In the genomic region with DNA sequence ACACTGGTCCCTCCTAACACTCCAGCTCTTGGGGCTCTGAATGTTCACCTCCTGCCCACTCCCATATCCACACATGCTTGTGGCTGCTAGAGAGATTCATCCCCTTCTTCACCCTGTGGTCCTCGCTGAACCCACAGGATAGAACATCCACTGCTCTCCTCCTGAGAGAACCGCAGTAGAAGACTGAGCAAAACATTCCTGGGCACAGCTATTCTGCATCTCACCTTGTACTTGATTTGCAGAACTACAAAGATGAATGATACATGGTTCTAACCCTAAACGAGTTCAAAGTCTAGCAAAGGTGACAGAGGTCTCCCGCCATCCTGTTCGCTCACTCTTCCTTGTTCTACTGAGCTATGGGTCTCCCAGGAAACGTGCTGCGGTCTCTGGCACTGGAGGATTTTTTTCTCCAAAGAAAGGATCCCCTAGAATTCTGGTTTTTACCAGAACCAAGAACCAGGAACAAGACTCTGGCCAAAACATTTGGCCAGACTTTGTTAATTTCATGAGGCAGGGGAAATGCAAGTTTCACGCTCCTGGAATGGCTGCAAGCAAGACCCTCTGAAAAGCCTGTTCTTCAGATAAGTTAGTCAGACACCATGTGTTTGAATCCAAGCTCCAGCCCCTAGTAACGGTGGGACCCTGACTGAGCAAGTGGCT, we compare ENCODE assay signal across 1 cellular context.
TF ChIP-seq lines count a peak whose summit lies in the region.

No MANE protein-coding gene starts in this region.

TF ChIP-seq in HepG2, 621 proteins besides CTCF, POLR2A, EP300 and RAD21 (continued from another document and continues in another):
- no peak for TF ChIP-seq PRDM15 (CRISPR knock-in tag; IDR thresholded peaks at IDR 0.05)
- no peak for TF ChIP-seq ZNF75D (CRISPR knock-in tag; IDR thresholded peaks at IDR 0.05; ENCODE audit: borderline replicate concordance)
- no peak for TF ChIP-seq ZNF737 (CRISPR knock-in tag; IDR thresholded peaks at IDR 0.05; ENCODE audit: borderline replicate concordance)
- peak; percentile 47; the same call in 1 of the 2 replicates for TF ChIP-seq ZNF142 (CRISPR knock-in tag; IDR thresholded peaks at IDR 0.05)
- TF ChIP-seq RBAK (CRISPR knock-in tag; IDR thresholded peaks at IDR 0.05) = no peak
- TF ChIP-seq FOXP4 (CRISPR knock-in tag; IDR thresholded peaks at IDR 0.05) = no peak
- no peak for TF ChIP-seq ZNF543 (CRISPR knock-in tag; IDR thresholded peaks at IDR 0.05)
- TF ChIP-seq AKAP8 (CRISPR knock-in tag; IDR thresholded peaks at IDR 0.05) = no peak
- TF ChIP-seq CREB1 (IDR thresholded peaks at IDR 0.05) = no peak
- TF ChIP-seq CREB1 (CRISPR knock-in tag; IDR thresholded peaks at IDR 0.05) = no peak
- TF ChIP-seq, protein P1, sequence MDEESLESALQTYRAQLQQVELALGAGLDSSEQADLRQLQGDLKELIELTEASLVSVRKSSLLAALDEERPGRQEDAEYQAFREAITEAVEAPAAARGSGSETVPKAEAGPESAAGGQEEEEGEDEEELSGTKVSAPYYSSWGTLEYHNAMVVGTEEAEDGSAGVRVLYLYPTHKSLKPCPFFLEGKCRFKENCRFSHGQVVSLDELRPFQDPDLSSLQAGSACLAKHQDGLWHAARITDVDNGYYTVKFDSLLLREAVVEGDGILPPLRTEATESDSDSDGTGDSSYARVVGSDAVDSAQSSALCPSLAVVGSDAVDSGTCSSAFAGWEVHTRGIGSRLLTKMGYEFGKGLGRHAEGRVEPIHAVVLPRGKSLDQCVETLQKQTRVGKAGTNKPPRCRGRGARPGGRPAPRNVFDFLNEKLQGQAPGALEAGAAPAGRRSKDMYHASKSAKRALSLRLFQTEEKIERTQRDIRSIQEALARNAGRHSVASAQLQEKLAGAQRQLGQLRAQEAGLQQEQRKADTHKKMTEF (CRISPR knock-in tag; IDR thresholded peaks at IDR 0.05) = peak; percentile 14; the same call in 1 of the 2 replicates
- TF ChIP-seq ZNF83 (CRISPR knock-in tag; IDR thresholded peaks at IDR 0.05; ENCODE audit: borderline replicate concordance) = 0 out of 2 replicates have a peak, but pooled peaks have one; percentile 69
- peak; percentile 73 for TF ChIP-seq RXRB (CRISPR knock-in tag; IDR thresholded peaks at IDR 0.05; ENCODE audit: borderline replicate concordance)
- TF ChIP-seq ZFP62 (CRISPR knock-in tag; IDR thresholded peaks at IDR 0.05) = no peak
- no peak for TF ChIP-seq ZNF749 (CRISPR knock-in tag; IDR thresholded peaks at IDR 0.05; ENCODE audit: borderline replicate concordance)
- no peak for TF ChIP-seq CBFB (CRISPR knock-in tag; IDR thresholded peaks at IDR 0.05)
- no peak for TF ChIP-seq NRL (CRISPR knock-in tag; IDR thresholded peaks at IDR 0.05; ENCODE audit: borderline replicate concordance)
- no peak for TF ChIP-seq CEBPB (IDR thresholded peaks at IDR 0.05; ENCODE audit: borderline replicate concordance, low read depth, low read length)
- TF ChIP-seq ZNF567 (CRISPR knock-in tag; IDR thresholded peaks at IDR 0.05; ENCODE audit: borderline replicate concordance) = 0 out of 2 replicates have a peak, but pooled peaks have one; percentile 86
- TF ChIP-seq ZNF574 (CRISPR knock-in tag; IDR thresholded peaks at IDR 0.05) = peak; percentile 35; the same call in 1 of the 2 replicates
- no peak for TF ChIP-seq PTBP1 (IDR thresholded peaks at IDR 0.05; ENCODE audit: low read depth, low read length, poor library complexity, severe bottlenecking)
- peak; percentile 78 for TF ChIP-seq ZNF263 (CRISPR knock-in tag; IDR thresholded peaks at IDR 0.05)
- peak; percentile 23; the same call in 1 of the 2 replicates for TF ChIP-seq DNMT3B (CRISPR knock-in tag; conservative IDR thresholded peaks at IDR 0.05)
- TF ChIP-seq, protein P2, sequence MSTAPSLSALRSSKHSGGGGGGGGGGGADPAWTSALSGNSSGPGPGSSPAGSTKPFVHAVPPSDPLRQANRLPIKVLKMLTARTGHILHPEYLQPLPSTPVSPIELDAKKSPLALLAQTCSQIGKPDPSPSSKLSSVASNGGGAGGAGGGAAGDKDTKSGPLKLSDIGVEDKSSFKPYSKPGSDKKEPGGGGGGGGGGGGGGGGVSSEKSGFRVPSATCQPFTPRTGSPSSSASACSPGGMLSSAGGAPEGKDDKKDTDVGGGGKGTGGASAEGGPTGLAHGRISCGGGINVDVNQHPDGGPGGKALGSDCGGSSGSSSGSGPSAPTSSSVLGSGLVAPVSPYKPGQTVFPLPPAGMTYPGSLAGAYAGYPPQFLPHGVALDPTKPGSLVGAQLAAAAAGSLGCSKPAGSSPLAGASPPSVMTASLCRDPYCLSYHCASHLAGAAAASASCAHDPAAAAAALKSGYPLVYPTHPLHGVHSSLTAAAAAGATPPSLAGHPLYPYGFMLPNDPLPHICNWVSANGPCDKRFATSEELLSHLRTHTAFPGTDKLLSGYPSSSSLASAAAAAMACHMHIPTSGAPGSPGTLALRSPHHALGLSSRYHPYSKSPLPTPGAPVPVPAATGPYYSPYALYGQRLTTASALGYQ (CRISPR knock-in tag; IDR thresholded peaks at IDR 0.05) = no peak
- TF ChIP-seq TFDP1 (CRISPR knock-in tag; IDR thresholded peaks at IDR 0.05; ENCODE audit: borderline replicate concordance) = peak; percentile 60; the same call in 1 of the 2 replicates
- no peak for TF ChIP-seq ZNF652 (CRISPR knock-in tag; IDR thresholded peaks at IDR 0.05; ENCODE audit: borderline replicate concordance, low read depth)
- TF ChIP-seq, protein P3, sequence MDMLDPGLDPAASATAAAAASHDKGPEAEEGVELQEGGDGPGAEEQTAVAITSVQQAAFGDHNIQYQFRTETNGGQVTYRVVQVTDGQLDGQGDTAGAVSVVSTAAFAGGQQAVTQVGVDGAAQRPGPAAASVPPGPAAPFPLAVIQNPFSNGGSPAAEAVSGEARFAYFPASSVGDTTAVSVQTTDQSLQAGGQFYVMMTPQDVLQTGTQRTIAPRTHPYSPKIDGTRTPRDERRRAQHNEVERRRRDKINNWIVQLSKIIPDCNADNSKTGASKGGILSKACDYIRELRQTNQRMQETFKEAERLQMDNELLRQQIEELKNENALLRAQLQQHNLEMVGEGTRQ (IDR thresholded peaks at IDR 0.05; ENCODE audit: low read depth, low read length) = no peak
- TF ChIP-seq, protein P3 (CRISPR knock-in tag; IDR thresholded peaks at IDR 0.05; ENCODE audit: borderline replicate concordance) = no peak
- no peak for TF ChIP-seq TBP (CRISPR knock-in tag; IDR thresholded peaks at IDR 0.05)
